In the genomic region with DNA sequence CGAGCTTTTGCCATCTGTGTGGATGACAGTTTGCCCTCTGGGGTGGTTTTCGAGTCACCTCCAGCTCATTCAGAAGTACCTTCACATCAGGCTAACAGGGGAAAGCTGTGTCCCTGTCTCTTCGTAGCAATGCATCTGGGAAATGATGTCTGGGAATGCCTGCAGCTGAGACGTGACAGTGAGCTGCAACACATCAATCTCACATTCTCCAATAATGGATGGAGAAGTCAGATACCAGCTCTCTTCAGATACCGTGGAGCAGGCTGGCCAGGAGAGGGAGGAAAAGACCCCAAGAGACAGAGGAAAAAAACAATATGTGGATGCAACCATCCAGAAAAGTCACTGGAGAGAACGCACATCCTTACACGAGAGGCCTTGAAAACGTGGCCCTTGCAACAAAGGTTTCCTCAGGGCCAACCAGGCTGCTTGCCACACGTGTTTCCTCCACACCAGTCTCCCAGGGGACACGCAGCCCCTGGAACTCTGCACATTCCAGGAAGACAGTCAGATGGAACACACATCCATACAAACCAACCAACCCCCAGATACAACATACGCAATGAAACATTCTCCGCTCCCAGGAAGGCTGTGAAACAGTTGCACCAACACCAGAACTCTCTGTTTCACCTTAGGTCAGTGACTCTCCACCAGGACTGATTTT, we compare ENCODE assay signal across 21 cellular contexts. TPM values are rescaled to one million over a fixed set of nuclear protein-coding genes. Genes with fewer than 3 reads are reported as not detected.
DNase-seq lines count a peak whose midpoint lies in the region; ATAC-seq and TF ChIP-seq lines count a peak whose summit lies in the region.
"Had no signal": no experiment of that assay in that cellular context is flagged by ENCODE, and none has a peak within 500 bp of the region (broad histone marks: within the 10 kb centered on the region; RNA-seq: fewer than 3 reads in every experiment).

No MANE protein-coding gene starts in this region.

- H3F3A ChIP-seq in neural progenitor cell (ENCODE audit: low read depth), result peaks cover 6% of the 10 kb centered on the region

- H3K4me2 ChIP-seq in neural progenitor cell, result no peak overlapping the region
- H3K4me2 ChIP-seq: A549, GM23338 had no signal

- no peaks in the 10 kb centered on the region for H3K79me2 ChIP-seq in neural progenitor cell (ENCODE audit: low read depth)

- H3K27ac Mint-ChIP-seq in neural progenitor cell, result peak overlapping the region; percentile 82
- H3K27ac Mint-ChIP-seq in WTC11, result no peak overlapping the region
- H3K27ac Mint-ChIP-seq: GM23338 had no signal

- TF ChIP-seq POLR2A in vagina (IDR thresholded peaks at IDR 0.05), result no peak

- H3K4me3 Mint-ChIP-seq in neural progenitor cell, result no peak overlapping the region
- no peak overlapping the region for H3K4me3 Mint-ChIP-seq in WTC11
- H3K4me3 Mint-ChIP-seq: CD4-positive, alpha-beta memory T cell; GM23338 had no signal

- TF ChIP-seq CTCF in left ventricle myocardium inferior (IDR thresholded peaks at IDR 0.05; ENCODE audit: borderline replicate concordance) (no peak), neural progenitor cell (IDR thresholded peaks at IDR 0.05) (no peak), WTC11 (IDR thresholded peaks at IDR 0.05) (no peak), vagina (IDR thresholded peaks at IDR 0.05) (no peak)

- H3K27ac ChIP-seq in left ventricle myocardium inferior (replicated peaks) (peak overlapping the region; percentile 66), right cardiac atrium (ENCODE audit: low read length) (no peak overlapping the region), neural progenitor cell (no peak overlapping the region), vagina (no peak overlapping the region)
- H3K27ac ChIP-seq: A549 had no signal

- H3K9me3 Mint-ChIP-seq in neural progenitor cell, result no peaks in the 10 kb centered on the region
- H3K9me3 Mint-ChIP-seq in WTC11, result peaks cover 5% of the 10 kb centered on the region; the same call in 1 of the 2 replicates
- H3K9me3 Mint-ChIP-seq: CD4-positive, alpha-beta memory T cell had no signal

- no peaks in the 10 kb centered on the region for H3K36me3 ChIP-seq in left ventricle myocardium inferior
- no peaks in the 10 kb centered on the region for H3K36me3 ChIP-seq in neural progenitor cell
- no peaks in the 10 kb centered on the region for H3K36me3 ChIP-seq in vagina

- H3K36me3 Mint-ChIP-seq in neural progenitor cell (peaks cover 2% of the 10 kb centered on the region), WTC11 (no peaks in the 10 kb centered on the region; the same call in 1 of the 2 replicates)
- H3K36me3 Mint-ChIP-seq: CD4-positive, alpha-beta memory T cell had no signal

- peaks cover 8% of the 10 kb centered on the region for H3K27me3 Mint-ChIP-seq in neural progenitor cell (ENCODE audit: insufficient read depth, low read depth)
- H3K27me3 Mint-ChIP-seq in WTC11 (ENCODE audit: low read depth), result no peaks in the 10 kb centered on the region

- H3K4me3 ChIP-seq in left ventricle myocardium inferior, result no peak overlapping the region
- H3K4me3 ChIP-seq in right cardiac atrium (ENCODE audit: low read length), result no peak overlapping the region
- no peak overlapping the region for H3K4me3 ChIP-seq in neural progenitor cell
- H3K4me3 ChIP-seq in vagina, result no peak overlapping the region
- H3K4me3 ChIP-seq: A549, GM23338 had no signal

- intact Hi-C loops in left ventricle myocardium inferior (cut with micrococcal nuclease), result no loop called here
- intact Hi-C loops in right cardiac atrium (cut with DNase I), result no loop called here
- intact Hi-C loops in vagina (cut with DNase I), result no loop called here

- H3K27me3 ChIP-seq in left ventricle myocardium inferior (ENCODE audit: low read depth) (no peaks in the 10 kb centered on the region), right cardiac atrium (ENCODE audit: control insufficient read depth, insufficient read depth) (no peaks in the 10 kb centered on the region), neural progenitor cell (no peaks in the 10 kb centered on the region), vagina (no peaks in the 10 kb centered on the region)

- H3K4me1 ChIP-seq in left ventricle myocardium inferior (peaks cover 14% of the 10 kb centered on the region), right cardiac atrium (ENCODE audit: control insufficient read depth, insufficient read depth, low read length) (no peaks in the 10 kb centered on the region), neural progenitor cell (no peaks in the 10 kb centered on the region), vagina (peaks cover 13% of the 10 kb centered on the region)

- H3K9ac ChIP-seq in neural progenitor cell, result no peak overlapping the region

- POLR2A ChIA-PET in WTC11 (lab: Charles Lee), result no interaction called here

- CTCF ChIA-PET in WTC11 (lab: Charles Lee), result interaction anchor here (0.6 kb wide), 1 partner anchor 131 kb away, joined by 3 read pairs; no protein-coding TSS in a partner anchor

- H3K4me1 Mint-ChIP-seq in neural progenitor cell (peaks cover 43% of the 10 kb centered on the region), WTC11 (peaks cover 7% of the 10 kb centered on the region)

- no peak overlapping the region for H2AFZ ChIP-seq in neural progenitor cell (replicated peaks)
- H2AFZ ChIP-seq: GM23338 had no signal

- DNase-seq in left ventricle myocardium inferior (no peak), right cardiac atrium (no peak), kidney tubule cell (ENCODE audit: low spot score) (peak; percentile 35), neural progenitor cell (ENCODE audit: low spot score) (no peak), NCI-H446 (lab: John Stamatoyannopoulos, UW) (no peak), WTC11 (ENCODE audit: low spot score) (no peak), vagina (ENCODE audit: extremely low spot score in 2 of 2) (no peak), NCI-H748 treated with DMSO at 0.1 percent for 48 hours (lab: John Stamatoyannopoulos, UW) (no peak)
- DNase-seq: Calu3; CD4-positive, alpha-beta memory T cell; GF-D8; KBM-7; NCI-H1105; NCI-H2081; NCI-H2171 treated with DMSO at 0.1 percent for 48 hours; NCI-H446 treated with DMSO at 0.1 percent for 48 hours; NCI-H69 had no signal

- H3K9me3 ChIP-seq in left ventricle myocardium inferior (replicated peaks) (no peaks in the 10 kb centered on the region), right cardiac atrium (ENCODE audit: control insufficient read depth, low read length) (no peaks in the 10 kb centered on the region), neural progenitor cell (ENCODE audit: low read depth) (no peaks in the 10 kb centered on the region), vagina (no peaks in the 10 kb centered on the region)
- H3K9me3 ChIP-seq: A549 had no signal

- H4K20me1 ChIP-seq in neural progenitor cell (ENCODE audit: low read depth), result no peaks in the 10 kb centered on the region

- ATAC-seq in right cardiac atrium (no peak), WTC11 (no peak)
- ATAC-seq: A549, GM23338, Panc1 had no signal

- 41% methylated on average over 12 of the region's 12 CpGs for WGBS in right cardiac atrium

TF ChIP-seq in WTC11, 78 proteins besides CTCF, POLR2A, EP300 and RAD21 (continues in another document):
- TF ChIP-seq ZNF423 (CRISPR knock-in tag; IDR thresholded peaks at IDR 0.05) (no peak), MYBL2 (CRISPR knock-in tag; IDR thresholded peaks at IDR 0.05) (no peak), ELF4 (CRISPR knock-in tag; IDR thresholded peaks at IDR 0.05; ENCODE audit: low read depth) (no peak), FOXP1 (CRISPR knock-in tag; IDR thresholded peaks at IDR 0.05; ENCODE audit: borderline replicate concordance) (no peak), ETV6 (CRISPR knock-in tag; IDR thresholded peaks at IDR 0.05) (no peak), OVOL2 (CRISPR knock-in tag; IDR thresholded peaks at IDR 0.05; ENCODE audit: borderline replicate concordance) (no peak), TCF7 (CRISPR knock-in tag; IDR thresholded peaks at IDR 0.05; ENCODE audit: low read depth) (no peak), SOX15 (CRISPR knock-in tag; IDR thresholded peaks at IDR 0.05) (no peak)
- TF ChIP-seq, protein P1, sequence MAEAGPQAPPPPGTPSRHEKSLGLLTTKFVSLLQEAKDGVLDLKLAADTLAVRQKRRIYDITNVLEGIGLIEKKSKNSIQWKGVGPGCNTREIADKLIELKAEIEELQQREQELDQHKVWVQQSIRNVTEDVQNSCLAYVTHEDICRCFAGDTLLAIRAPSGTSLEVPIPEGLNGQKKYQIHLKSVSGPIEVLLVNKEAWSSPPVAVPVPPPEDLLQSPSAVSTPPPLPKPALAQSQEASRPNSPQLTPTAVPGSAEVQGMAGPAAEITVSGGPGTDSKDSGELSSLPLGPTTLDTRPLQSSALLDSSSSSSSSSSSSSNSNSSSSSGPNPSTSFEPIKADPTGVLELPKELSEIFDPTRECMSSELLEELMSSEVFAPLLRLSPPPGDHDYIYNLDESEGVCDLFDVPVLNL (CRISPR knock-in tag; IDR thresholded peaks at IDR 0.05; ENCODE audit: borderline replicate concordance, low read depth), result no peak
- TF ChIP-seq, protein P2, sequence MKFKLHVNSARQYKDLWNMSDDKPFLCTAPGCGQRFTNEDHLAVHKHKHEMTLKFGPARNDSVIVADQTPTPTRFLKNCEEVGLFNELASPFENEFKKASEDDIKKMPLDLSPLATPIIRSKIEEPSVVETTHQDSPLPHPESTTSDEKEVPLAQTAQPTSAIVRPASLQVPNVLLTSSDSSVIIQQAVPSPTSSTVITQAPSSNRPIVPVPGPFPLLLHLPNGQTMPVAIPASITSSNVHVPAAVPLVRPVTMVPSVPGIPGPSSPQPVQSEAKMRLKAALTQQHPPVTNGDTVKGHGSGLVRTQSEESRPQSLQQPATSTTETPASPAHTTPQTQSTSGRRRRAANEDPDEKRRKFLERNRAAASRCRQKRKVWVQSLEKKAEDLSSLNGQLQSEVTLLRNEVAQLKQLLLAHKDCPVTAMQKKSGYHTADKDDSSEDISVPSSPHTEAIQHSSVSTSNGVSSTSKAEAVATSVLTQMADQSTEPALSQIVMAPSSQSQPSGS (CRISPR knock-in tag; IDR thresholded peaks at IDR 0.05; ENCODE audit: borderline replicate concordance, low read depth), result no peak

RNA-seq across cellular contexts. Expression of a gene that starts 20.3 kb away (rescaled TPM):
- total RNA-seq in left ventricle myocardium inferior, result not detected
- 1 to 10 TPM in 1 of 4 donors, under 1 TPM in 2, not detected in 1; 0.06 to 1.0 (median 0.09) TPM for total RNA-seq in right cardiac atrium
- 0.25 TPM for polyA plus RNA-seq in right cardiac atrium
- 2.9 and 9.1 TPM in 2 replicates for total RNA-seq in neural progenitor cell (ENCODE audit: low replicate concordance)
- 2.6 to 3.0 TPM (median 2.9 TPM) in 3 replicates for total RNA-seq in WTC11 (2021)
- not detected for total RNA-seq in vagina
- total RNA-seq: CD4-positive, alpha-beta memory T cell had no signal
- polyA plus RNA-seq: BJ had no signal
